ENCODE assay signal across 9 cellular contexts in genomic region chrX:13690836-13691235, GRCh38. TPM values are rescaled to one million over a fixed set of nuclear protein-coding genes. Genes with fewer than 3 reads are reported as not detected.
DNase-seq lines count a peak whose midpoint lies in the region; ATAC-seq and TF ChIP-seq lines count a peak whose summit lies in the region.
"Had no signal": no experiment of that assay in that cellular context is flagged by ENCODE, and none has a peak within 500 bp of the region (broad histone marks: within the 10 kb centered on the region; RNA-seq: fewer than 3 reads in every experiment).

No MANE protein-coding gene starts in this region.

- H3K9me2 ChIP-seq in GM23248 (ENCODE audit: insufficient read depth), result no peaks in the 10 kb centered on the region

- in situ Hi-C loops in GM23248 (cut with MboI) (no loop called here), transverse colon (cut with MboI; ENCODE audit: low pct_ligation_motif_present in 1 of 4, low pct_unique_long_range_greater_than_20kb in 1 of 4, low sequenced_read_pairs in 3 of 4) (no loop called here)

- H3K4me1 Mint-ChIP-seq in activated naive CD8-positive, alpha-beta T cell treated with anti-CD3 and anti-CD28 coated beads, Interleukin-2, amount 50 U/mL, for 24 hours, result peaks cover 79% of the 10 kb centered on the region

- peaks cover 21% of the 10 kb centered on the region for H3K36me3 Mint-ChIP-seq in activated naive CD8-positive, alpha-beta T cell treated with anti-CD3 and anti-CD28 coated beads, Interleukin-2, amount 50 U/mL, for 24 hours (ENCODE audit: low read depth)

- peak overlapping the region; percentile 97 for H3K27ac Mint-ChIP-seq in activated naive CD8-positive, alpha-beta T cell treated with anti-CD3 and anti-CD28 coated beads, Interleukin-2, amount 50 U/mL, for 24 hours

- TF ChIP-seq EP300 in transverse colon (IDR thresholded peaks at IDR 0.05; ENCODE audit: low read depth), result no peak

- H3K27ac ChIP-seq in GM23248, result peak overlapping the region; percentile 97; the same call in 1 of the 2 replicates
- no peak overlapping the region for H3K27ac ChIP-seq in lower lobe of right lung
- H3K27ac ChIP-seq in transverse colon, result peak overlapping the region in 2 of 4 donors; percentile 98 to 99

- peaks cover 7% of the 10 kb centered on the region; the same call in 1 of the 2 replicates for H4K20me1 ChIP-seq in GM23248 (ENCODE audit: insufficient read depth)

- H3K79me2 ChIP-seq in GM23248 (ENCODE audit: insufficient read depth), result peaks cover 69% of the 10 kb centered on the region

- H3K27me3 Mint-ChIP-seq in activated naive CD8-positive, alpha-beta T cell treated with anti-CD3 and anti-CD28 coated beads, Interleukin-2, amount 50 U/mL, for 24 hours, result no peaks in the 10 kb centered on the region

- ATAC-seq in activated naive CD8-positive, alpha-beta T cell treated with anti-CD3 and anti-CD28 coated beads, Interleukin-2, amount 50 U/mL, for 24 hours, result no peak
- no peak for ATAC-seq in lower lobe of right lung

- TF ChIP-seq CTCF in AG09319 (IDR thresholded peaks at IDR 0.05; ENCODE audit: low read depth, low read length) (peak; percentile 7), lower lobe of right lung (IDR thresholded peaks at IDR 0.05) (no peak), transverse colon (IDR thresholded peaks at IDR 0.05) (no peak)

- H3F3A ChIP-seq in GM23248 (ENCODE audit: insufficient read depth), result no peaks in the 10 kb centered on the region

- 48 to 53% methylated on average over 3 of the region's 3 CpGs for WGBS in GM23248 (ENCODE audit: low coverage in 1 of 2, low lambda C conversion rate in 2 of 2, missing lambda C conversion rate in 2 of 2), 2 experiments
- WGBS in transverse colon (ENCODE audit: low coverage in 1 of 2), 2 donors, result 50 to 67% methylated on average over 1 to 3 of the region's 3 CpGs

- H3K9me3 Mint-ChIP-seq in activated naive CD8-positive, alpha-beta T cell treated with anti-CD3 and anti-CD28 coated beads, Interleukin-2, amount 50 U/mL, for 24 hours, result no peaks in the 10 kb centered on the region

- H2AFZ ChIP-seq in GM23248, result no peak overlapping the region

- H3K4me1 ChIP-seq in GM23248 (ENCODE audit: insufficient read depth), result peaks cover 22% of the 10 kb centered on the region
- peaks cover 19% of the 10 kb centered on the region for H3K4me1 ChIP-seq in lower lobe of right lung
- H3K4me1 ChIP-seq in transverse colon, result peaks cover 6 to 52% (median 21%) of the 10 kb centered on the region in 4 donors

- H3K4me3 ChIP-seq in GM23248 (peak overlapping the region; percentile 97), lower lobe of right lung (peak overlapping the region; percentile 63), transverse colon (peak overlapping the region in 2 of 4 donors; percentile 83)

- H3K27me3 ChIP-seq in GM23248 (replicated peaks; ENCODE audit: insufficient read depth) (no peaks in the 10 kb centered on the region), lower lobe of right lung (ENCODE audit: low read depth) (no peaks in the 10 kb centered on the region), transverse colon (no peaks in the 10 kb centered on the region)

- peak overlapping the region; percentile 91 for H3K4me3 Mint-ChIP-seq in activated naive CD8-positive, alpha-beta T cell treated with anti-CD3 and anti-CD28 coated beads, Interleukin-2, amount 50 U/mL, for 24 hours

- peak overlapping the region; percentile 88 for H3K4me2 ChIP-seq in GM23248 (ENCODE audit: unreplicated experiment)

- DNase-seq in AG09319 (ENCODE audit: extremely low read depth, low read depth) (no peak), GM23248 (peak; percentile 15), lower lobe of right lung (no peak), transverse colon (no peak), SW 1271 (lab: John Stamatoyannopoulos, UW) (no peak)
- no peak for DNase-seq in activated naive CD8-positive, alpha-beta T cell treated with anti-CD3 and anti-CD28 coated beads, Interleukin-2, amount 50 U/mL, for 24 hours
- DNase-seq in stimulated activated CD4-positive, alpha-beta T cell treated with anti-CD3 and anti-CD28 coated beads, Interleukin-4, amount 100 ng/mL, for 1 hour, result no peak
- DNase-seq in stimulated activated CD4-positive, alpha-beta T cell treated with anti-CD3 and anti-CD28 coated beads, Interleukin-2, amount 100 ng/mL, for 48 hours, result no peak
- DNase-seq: NCI-H1092 treated with DMSO at 0.1 percent for 48 hours had no signal

- no peaks in the 10 kb centered on the region for H3K36me3 ChIP-seq in GM23248 (ENCODE audit: low read depth)
- no peaks in the 10 kb centered on the region for H3K36me3 ChIP-seq in lower lobe of right lung
- H3K36me3 ChIP-seq in transverse colon, result no peaks in the 10 kb centered on the region

- H3K9me3 ChIP-seq in GM23248 (ENCODE audit: low read depth) (no peaks in the 10 kb centered on the region), lower lobe of right lung (no peaks in the 10 kb centered on the region), transverse colon (no peaks in the 10 kb centered on the region)

- intact Hi-C loops in lower lobe of right lung (cut with DNase I) (no loop called here), transverse colon (cut with DNase I; ENCODE audit: low total_unique reads) (no loop called here)

- no peak for TF ChIP-seq POLR2A in transverse colon (IDR thresholded peaks at IDR 0.05)

- H3K9ac ChIP-seq in GM23248, result peak overlapping the region; percentile 100

RNA-seq across cellular contexts. Expression of gene RAB9A, which starts 1.9 kb away (rescaled TPM):
- total RNA-seq in GM23248 (2014; rRNA removed; shearing (Covaris generic)), result 18.6 and 38.9 TPM in 2 replicates
- polyA plus RNA-seq in GM23248 (2016; fragmentation: Nextera tagmentation; extraction: Ambion mirVana), result 38.9 and 40.4 TPM in 2 replicates
- total RNA-seq in lower lobe of right lung (32.8 TPM), transverse colon (10 to 100 TPM in 2 of 4 donors, 1 to 10 TPM in 2; 4.8 to 34.7 (median 17.0) TPM)

RNA-seq across cellular contexts. Expression of gene TCEANC, which starts 37.9 kb away (rescaled TPM):
- total RNA-seq in GM23248 (2014; rRNA removed; shearing (Covaris generic)), result 2.2 and 4.3 TPM in 2 replicates
- 2.4 and 2.5 TPM in 2 replicates for polyA plus RNA-seq in GM23248 (2016; fragmentation: Nextera tagmentation; extraction: Ambion mirVana)
- total RNA-seq in lower lobe of right lung (8.4 TPM), transverse colon (1 to 10 TPM in 3 of 4 donors, under 1 TPM in 1; 0.20 to 9.1 (median 3.7) TPM)

RNA-seq across cellular contexts. Expression of gene TRAPPC2, which starts 43.6 kb away (rescaled TPM):
- 10.4 and 12.3 TPM in 2 replicates for total RNA-seq in GM23248 (2014; rRNA removed; shearing (Covaris generic))
- polyA plus RNA-seq in GM23248 (2016; fragmentation: Nextera tagmentation; extraction: Ambion mirVana), result 11.3 and 12.0 TPM in 2 replicates
- total RNA-seq in lower lobe of right lung (15.8 TPM), transverse colon (10 to 100 TPM; 14.2 to 25.9 (median 15.1) TPM)

RNA-seq across cellular contexts. Expression of gene OFD1, which starts 43.7 kb away (rescaled TPM):
- 3.2 and 6.2 TPM in 2 replicates for total RNA-seq in GM23248 (2014; rRNA removed; shearing (Covaris generic))
- 9.6 and 10.4 TPM in 2 replicates for polyA plus RNA-seq in GM23248 (2016; fragmentation: Nextera tagmentation; extraction: Ambion mirVana)
- 38.3 TPM for total RNA-seq in lower lobe of right lung
- 100 to 1,000 TPM in 1 of 4 donors, 10 to 100 TPM in 3; 27.2 to 184 (median 62.8) TPM for total RNA-seq in transverse colon
